Comparison of ENCODE assay signal across 1 cellular context in genomic region chr19:32041681-32042292, GRCh38.
TF ChIP-seq lines count a peak whose summit lies in the region.

No MANE protein-coding gene starts in this region.

TF ChIP-seq in HEK293, 187 proteins besides CTCF, POLR2A, EP300 and RAD21 (continued from another document):
- peak; percentile 89 for TF ChIP-seq ZNF2 (tag by site-specific recombination; IDR thresholded peaks at IDR 0.05)
